In the genomic region with DNA sequence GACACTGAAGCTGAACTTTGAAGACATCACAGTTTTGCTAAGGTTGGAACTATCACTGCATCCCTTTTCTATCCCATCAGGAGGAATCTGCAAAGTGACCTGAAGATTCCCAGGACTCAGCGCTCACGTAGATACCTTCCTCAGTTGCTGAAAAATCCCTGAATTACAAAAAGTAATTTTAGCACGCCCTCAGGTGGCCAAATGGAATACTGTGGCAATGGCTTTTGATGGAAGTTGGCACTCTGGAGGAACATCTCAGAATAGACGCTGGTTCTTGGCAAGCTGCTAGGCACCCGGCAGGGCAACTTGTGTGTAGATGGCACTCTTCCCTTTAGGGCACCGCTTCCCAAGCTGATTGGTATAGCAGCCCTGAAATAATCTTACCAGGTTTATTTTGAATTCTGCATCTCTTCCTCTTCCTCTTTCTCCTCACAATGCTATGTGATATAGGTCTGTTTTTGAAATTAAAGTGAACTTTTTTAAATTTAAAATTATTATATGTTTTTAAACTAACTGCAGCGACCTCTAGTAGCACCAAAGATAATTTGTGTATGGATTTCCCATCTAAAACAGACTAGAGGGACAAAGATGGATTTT, we compare ENCODE assay signal across 9 cellular contexts. TPM values are rescaled to one million over a fixed set of nuclear protein-coding genes. Genes with fewer than 3 reads are reported as not detected.
A peak's percentile ranks its signal among the peaks of the same experiment; 100 is the strongest.
DNase-seq lines count a peak whose midpoint lies in the region; ATAC-seq lines count a peak whose summit lies in the region.
"Had no signal": no experiment of that assay in that cellular context is flagged by ENCODE, and none has a peak within 500 bp of the region (broad histone marks: within the 10 kb centered on the region; RNA-seq: fewer than 3 reads in every experiment).

No MANE protein-coding gene starts in this region.

- H3K36me3 Mint-ChIP-seq in activated CD8-positive, alpha-beta T cell treated with anti-CD3 and anti-CD28 coated beads, Interleukin-2, amount 10 ng/mL, durations not matched to agents 7 days and 5 days (ENCODE audit: low read depth), result no peaks in the 10 kb centered on the region

- intact Hi-C loops in posterior cingulate gyrus (cut with DNase I), result loop anchor here (5.0 kb wide), 1 partner anchor 74 kb away; no protein-coding TSS in a partner anchor

- CTCF ChIA-PET in activated CD8-positive, alpha-beta T cell treated with anti-CD3 and anti-CD28 coated beads, Interleukin-2, amount 10 ng/mL, durations not matched to agents 7 days and 5 days (lab: Charles Lee), result interaction anchor here (1.0 to 1.3 kb wide), 4 partner anchors 76 to 114 kb away, joined by 3 to 5 read pairs (median 3); a partner anchor contains a TSS

- no peaks in the 10 kb centered on the region for H3K4me1 Mint-ChIP-seq in activated CD8-positive, alpha-beta T cell treated with anti-CD3 and anti-CD28 coated beads, Interleukin-2, amount 10 ng/mL, durations not matched to agents 7 days and 5 days (ENCODE audit: low read depth)

- peak overlapping the region; percentile 14 for H3K4me3 Mint-ChIP-seq in activated CD8-positive, alpha-beta T cell treated with anti-CD3 and anti-CD28 coated beads, Interleukin-2, amount 10 ng/mL, durations not matched to agents 7 days and 5 days

- DNase-seq in stimulated activated CD4-positive, alpha-beta T cell treated with anti-CD3 and anti-CD28 coated beads, Interleukin-1b, Interleukin-23, amount 100 ng/mL, for 4 hours (ENCODE audit: low read depth in 2 of 2), result peak; percentile 3 to 5
- no peak for DNase-seq in stimulated activated CD4-positive, alpha-beta T cell treated with anti-CD3 and anti-CD28 coated beads, Interleukin-12 subunit alpha, Interleukin-12 subunit beta, amount 100 ng/mL, for 4 hours
- DNase-seq in NCI-H1092 (lab: John Stamatoyannopoulos, UW), result peak; percentile 27
- peak; percentile 35 for DNase-seq in activated CD8-positive, alpha-beta T cell treated with anti-CD3 and anti-CD28 coated beads, Interleukin-2, amount 10 ng/mL, durations not matched to agents 7 days and 5 days
- peak; percentile 52 for DNase-seq in globus pallidus (ENCODE audit: low spot score)
- DNase-seq in posterior cingulate gyrus, result peak in 9 of 10 donors; percentile 21 to 85 (median 54)

- no peaks in the 10 kb centered on the region for H3K9me3 Mint-ChIP-seq in activated CD8-positive, alpha-beta T cell treated with anti-CD3 and anti-CD28 coated beads, Interleukin-2, amount 10 ng/mL, durations not matched to agents 7 days and 5 days (ENCODE audit: insufficient read depth)

- H3K27ac Mint-ChIP-seq in activated CD8-positive, alpha-beta T cell treated with anti-CD3 and anti-CD28 coated beads, Interleukin-2, amount 10 ng/mL, durations not matched to agents 7 days and 5 days, result no peak overlapping the region

- ATAC-seq in activated CD8-positive, alpha-beta T cell treated with anti-CD3 and anti-CD28 coated beads, Interleukin-2, amount 10 ng/mL, durations not matched to agents 7 days and 5 days, result no peak
- ATAC-seq in GM19324 (IDR thresholded peaks at IDR 0.05; ENCODE audit: low FRiP score, unreplicated experiment), result no peak
- no peak for ATAC-seq in GM19463 (IDR thresholded peaks at IDR 0.05; ENCODE audit: unreplicated experiment)

- H3K27me3 Mint-ChIP-seq in activated CD8-positive, alpha-beta T cell treated with anti-CD3 and anti-CD28 coated beads, Interleukin-2, amount 10 ng/mL, durations not matched to agents 7 days and 5 days (ENCODE audit: low read depth), result peaks cover 13% of the 10 kb centered on the region

- POLR2A ChIA-PET in activated CD8-positive, alpha-beta T cell treated with anti-CD3 and anti-CD28 coated beads, Interleukin-2, amount 10 ng/mL, durations not matched to agents 7 days and 5 days (lab: Charles Lee), result no interaction called here

RNA-seq across cellular contexts. Expression of a gene that starts 16.3 kb away (rescaled TPM):
- not detected for total RNA-seq in activated CD8-positive, alpha-beta T cell treated with anti-CD3 and anti-CD28 coated beads, Interleukin-2, amount 10 ng/mL, durations not matched to agents 7 days and 5 days
- total RNA-seq: lower leg skin had no signal
